18 cellular contexts compared by ENCODE assay signal in the genomic region with DNA sequence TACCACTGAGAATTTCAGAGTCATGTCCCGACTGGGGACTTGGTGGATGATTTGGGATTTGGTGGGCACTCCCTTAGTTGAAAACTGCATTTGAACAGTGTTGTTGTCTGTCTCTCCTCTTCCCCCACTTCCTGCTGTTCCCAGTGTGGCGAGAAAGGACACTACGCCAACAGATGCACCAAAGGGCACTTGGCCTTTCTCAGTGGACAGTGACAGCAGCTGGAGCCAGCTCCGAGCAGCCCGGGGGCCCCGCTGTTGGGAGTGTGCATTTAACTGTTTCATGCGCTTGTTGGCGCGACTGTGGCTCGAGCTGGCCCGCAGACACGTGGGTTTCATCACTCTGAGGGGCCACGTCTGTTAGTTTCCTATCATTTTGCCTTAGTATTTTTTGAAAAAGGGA.
"Had no signal": no experiment of that assay in that cellular context is flagged by ENCODE, and none has a peak within 500 bp of the region (broad histone marks: within the 10 kb centered on the region; RNA-seq: fewer than 3 reads in every experiment).

No MANE protein-coding gene starts in this region.

- H3K4me3 Mint-ChIP-seq: activated CD4-positive, alpha-beta T cell treated with anti-CD3 and anti-CD28 coated beads for 36 hours; activated naive CD4-positive, alpha-beta T cell treated with anti-CD3 and anti-CD28 coated beads, Interleukin-2, amount 50 U/mL, for 24 hours; central memory CD8-positive, alpha-beta T cell; effector memory CD8-positive, alpha-beta T cell; mesothelial cell of epicardium had no signal

- H2AFZ ChIP-seq: hepatocyte had no signal

- H3K27ac Mint-ChIP-seq: activated CD4-positive, alpha-beta T cell treated with anti-CD3 and anti-CD28 coated beads for 36 hours; activated naive CD4-positive, alpha-beta T cell treated with anti-CD3 and anti-CD28 coated beads, Interleukin-2, amount 50 U/mL, for 24 hours; activated T-helper 2 cell treated with anti-CD3 and anti-CD28 coated beads, Interferon-gamma antibody, Interleukin-2, Interleukin-4, amounts not matched to agents 10 μg/mL and 5 μg/mL and 100 μg/mL, durations not matched to agents 14 hours and 24 hours and 36 hours; mesothelial cell of epicardium had no signal

- H3K27me3 ChIP-seq: body of pancreas, hepatocyte, sigmoid colon, testis had no signal

- H3K9me3 Mint-ChIP-seq: activated naive CD4-positive, alpha-beta T cell treated with anti-CD3 and anti-CD28 coated beads, Interleukin-2, amount 50 U/mL, for 24 hours; activated T-helper 2 cell treated with anti-CD3 and anti-CD28 coated beads, Interferon-gamma antibody, Interleukin-2, Interleukin-4, amounts not matched to agents 10 μg/mL and 5 μg/mL and 100 μg/mL, durations not matched to agents 14 hours and 24 hours and 36 hours; central memory CD8-positive, alpha-beta T cell; effector memory CD8-positive, alpha-beta T cell; mesothelial cell of epicardium; naive B cell had no signal

- H3K4me3 ChIP-seq: body of pancreas, hepatocyte, sigmoid colon, testis had no signal

- H3K9me3 ChIP-seq: body of pancreas, sigmoid colon, testis had no signal

- H3K27ac ChIP-seq: body of pancreas, hepatocyte, sigmoid colon, testis, VCaP had no signal

- H3K27me3 Mint-ChIP-seq: activated CD4-positive, alpha-beta T cell treated with anti-CD3 and anti-CD28 coated beads for 36 hours; activated naive CD4-positive, alpha-beta T cell treated with anti-CD3 and anti-CD28 coated beads, Interleukin-2, amount 50 U/mL, for 24 hours; central memory CD8-positive, alpha-beta T cell; effector memory CD8-positive, alpha-beta T cell; naive B cell had no signal

- DNase-seq: activated CD4-positive, alpha-beta T cell treated with anti-CD3 and anti-CD28 coated beads for 36 hours; activated CD8-positive, alpha-beta memory T cell treated with anti-CD3 and anti-CD28 coated beads for 24 hours; amniotic stem cell; body of pancreas; effector memory CD8-positive, alpha-beta T cell; naive B cell; sigmoid colon; stimulated activated CD4-positive, alpha-beta T cell treated with anti-CD3 and anti-CD28 coated beads, Interleukin-12 subunit alpha, Interleukin-12 subunit beta, amount 100 ng/mL, for 4 hours; stimulated activated CD4-positive, alpha-beta T cell treated with anti-CD3 and anti-CD28 coated beads, Interleukin-2, amount 100 ng/mL, for 48 hours; stimulated activated naive CD8-positive, alpha-beta T cell treated with anti-CD3 and anti-CD28 coated beads, Interleukin-15, Interleukin-2, amounts not matched to agents 100 U/mL and 50 U/mL, for 24 hours; T-helper 1 cell; testis had no signal

- ATAC-seq: activated CD4-positive, alpha-beta T cell treated with anti-CD3 and anti-CD28 coated beads for 36 hours; effector memory CD8-positive, alpha-beta T cell; stimulated activated naive CD8-positive, alpha-beta T cell treated with anti-CD3 and anti-CD28 coated beads, Interleukin-15, Interleukin-2, amounts not matched to agents 100 U/mL and 50 U/mL, for 24 hours had no signal

- H3K4me2 ChIP-seq: hepatocyte had no signal

- H3K4me1 Mint-ChIP-seq: mesothelial cell of epicardium had no signal
